In the genomic region with DNA sequence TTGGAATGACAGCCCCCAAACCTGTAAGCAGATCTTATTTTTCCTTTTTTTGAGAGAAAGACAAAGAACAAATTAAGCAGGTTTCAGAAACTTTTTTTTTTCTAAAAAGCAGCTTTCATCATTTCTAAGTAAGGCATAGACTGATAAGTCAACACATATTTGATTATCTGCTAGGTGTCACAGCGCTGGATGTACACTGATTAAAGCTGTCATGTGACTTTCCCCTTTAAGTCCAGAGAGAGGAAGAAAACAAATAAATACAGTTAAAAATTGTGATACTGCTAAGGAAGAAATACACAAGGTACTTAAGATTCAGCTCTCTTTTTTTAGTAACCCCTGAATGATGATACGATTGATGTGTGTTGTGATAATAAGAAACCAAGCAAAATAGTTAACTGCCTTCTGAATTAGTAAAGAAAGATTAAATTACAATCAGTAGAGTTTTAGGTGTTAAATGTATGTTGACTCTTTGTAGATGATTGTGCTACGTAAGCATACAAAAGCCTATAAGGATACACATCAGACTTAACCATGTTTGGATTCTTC, we compare ENCODE assay signal across 24 cellular contexts. TPM values are rescaled to one million over a fixed set of nuclear protein-coding genes. Genes with fewer than 3 reads are reported as not detected.
DNase-seq lines count a peak whose midpoint lies in the region; FAIRE-seq and TF ChIP-seq lines count a peak whose summit lies in the region.
"Had no signal": no experiment of that assay in that cellular context is flagged by ENCODE, and none has a peak within 500 bp of the region (broad histone marks: within the 10 kb centered on the region; RNA-seq: fewer than 3 reads in every experiment).

No MANE protein-coding gene starts in this region.

- H3K4me1 Mint-ChIP-seq in endodermal cell, result peaks cover 25% of the 10 kb centered on the region

- no TSS peak for BruUV-seq in A673 (replicated peaks; lab: Mats Ljungman, UMichigan)

- no peak overlapping the region for H3K4me3 Mint-ChIP-seq in endodermal cell

- no peak overlapping the region for H3K4me2 ChIP-seq in GM23248 (ENCODE audit: unreplicated experiment)

- 0 out of 2 replicates have a peak, but pooled peaks cover 5% of the 10 kb centered on the region for H3F3A ChIP-seq in GM23248 (ENCODE audit: insufficient read depth)

- H3K36me3 ChIP-seq in A673 (ENCODE audit: insufficient read depth, low read length, poor library complexity, severe bottlenecking) (no peaks in the 10 kb centered on the region), SK-N-MC (ENCODE audit: insufficient read depth, low read length) (no peaks in the 10 kb centered on the region), endodermal cell (ENCODE audit: control insufficient read depth, insufficient read depth, low read length) (no peaks in the 10 kb centered on the region), SJCRH30 (no peaks in the 10 kb centered on the region), vagina (no peaks in the 10 kb centered on the region), GM23248 (ENCODE audit: low read depth) (no peaks in the 10 kb centered on the region)
- H3K36me3 ChIP-seq: Peyer's patch had no signal

- H3K4me1 ChIP-seq in A673 (ENCODE audit: insufficient read depth, low read length, poor library complexity, severe bottlenecking) (peaks cover 49% of the 10 kb centered on the region), endodermal cell (ENCODE audit: control insufficient read depth, insufficient read depth, low read length) (no peaks in the 10 kb centered on the region), SJCRH30 (no peaks in the 10 kb centered on the region), vagina (peaks cover 10% of the 10 kb centered on the region), GM23248 (ENCODE audit: insufficient read depth) (no peaks in the 10 kb centered on the region)
- H3K4me1 ChIP-seq: Caco-2 had no signal

- TF ChIP-seq CTCF in A673 (conservative IDR thresholded peaks at IDR 0.05; ENCODE audit: low read depth, low read length) (no peak), D721Med (IDR thresholded peaks at IDR 0.05; ENCODE audit: insufficient read depth, missing control alignments) (no peak), endodermal cell (conservative IDR thresholded peaks at IDR 0.05) (no peak), vagina (IDR thresholded peaks at IDR 0.05) (no peak)

- H3K27ac ChIP-seq in A673 (ENCODE audit: low read depth, low read length, poor library complexity, severe bottlenecking) (peak overlapping the region; percentile 44), SK-N-MC (peak overlapping the region; percentile 69; the same call in 1 of the 2 replicates), endodermal cell (ENCODE audit: low read depth, low read length) (no peak overlapping the region), SJCRH30 (no peak overlapping the region), vagina (no peak overlapping the region), GM23248 (no peak overlapping the region)
- H3K27ac ChIP-seq: A549, Peyer's patch had no signal

- H3K9ac ChIP-seq in SK-N-MC (ENCODE audit: insufficient read length) (peak overlapping the region; percentile 17), endodermal cell (ENCODE audit: extremely low read depth, low read length, poor library complexity, severe bottlenecking) (no peak overlapping the region), GM23248 (no peak overlapping the region)

- H3K9me3 ChIP-seq in A673 (ENCODE audit: low read depth, low read length, poor library complexity, severe bottlenecking) (no peaks in the 10 kb centered on the region), SK-N-MC (ENCODE audit: low read depth, low read length) (no peaks in the 10 kb centered on the region), endodermal cell (ENCODE audit: control insufficient read depth, low read length) (no peaks in the 10 kb centered on the region), SJCRH30 (replicated peaks) (no peaks in the 10 kb centered on the region), vagina (no peaks in the 10 kb centered on the region), GM23248 (ENCODE audit: low read depth) (no peaks in the 10 kb centered on the region)
- H3K9me3 ChIP-seq: A549, Caco-2, Peyer's patch had no signal

- POLR2A ChIA-PET in A673 (lab: Charles Lee; ENCODE audit: low non-redundant PET), result no interaction called here

- peaks cover 9% of the 10 kb centered on the region for H3K27me3 Mint-ChIP-seq in endodermal cell (ENCODE audit: insufficient read depth)
- H3K27me3 Mint-ChIP-seq: CD4-positive, alpha-beta memory T cell had no signal

- no peaks in the 10 kb centered on the region for H3K9me2 ChIP-seq in GM23248 (ENCODE audit: insufficient read depth)

- intact Hi-C loops in A673 (cut with micrococcal nuclease; ENCODE audit: unreplicated experiment), result loop anchor here (5.0 to 10.0 kb wide), 3 partner anchors 81 to 229 kb away; no protein-coding TSS in a partner anchor
- intact Hi-C loops in vagina (cut with DNase I), result loop anchor here (5.0 kb wide), 1 partner anchor 81 kb away; no protein-coding TSS in a partner anchor

- no peak overlapping the region for H3K27ac Mint-ChIP-seq in endodermal cell
- H3K27ac Mint-ChIP-seq: CD4-positive, alpha-beta memory T cell; IgD-negative memory B cell had no signal

- peak; percentile 21 for FAIRE-seq in D721Med (lab: Jason Lieb, UNC)
- FAIRE-seq: A549, GM12892 had no signal

- DNase-seq in A673 (ENCODE audit: low spot score), result no peak
- no peak for DNase-seq in D721Med (ENCODE audit: insufficient read length, low spot score)
- no peak for DNase-seq in SK-N-MC (ENCODE audit: low read depth, low spot score)
- DNase-seq in endodermal cell, result no peak
- no peak for DNase-seq in SJCRH30
- DNase-seq in vagina (ENCODE audit: extremely low spot score in 2 of 2), result no peak
- no peak for DNase-seq in NCI-H2196 (lab: John Stamatoyannopoulos, UW; ENCODE audit: unreplicated experiment)
- DNase-seq in GM23248, result no peak
- DNase-seq: Caco-2; CD4-positive, alpha-beta memory T cell; DMS153; GOT3; HCEC 1CT; Kasumi-1; MM.1S; NCI-H1092; NCI-H1436; NCI-H187 treated with DMSO at 0.1 percent for 48 hours; NCI-H2107; NCI-H69; Peyer's patch had no signal

- no peak for TF ChIP-seq POLR2A in vagina (IDR thresholded peaks at IDR 0.05)

- WGBS in endodermal cell (ENCODE audit: insufficient coverage in 1 of 2, insufficient read length in 1 of 2), 2 experiments, result 77 to 83% methylated on average over 1 to 3 of the region's 3 CpGs
- WGBS in GM23248 (ENCODE audit: low coverage in 1 of 2, low lambda C conversion rate in 2 of 2, missing lambda C conversion rate in 2 of 2), 2 experiments, result 98 to 99% methylated on average over 3 of the region's 3 CpGs

- H3K27me3 ChIP-seq in A673 (replicated peaks; ENCODE audit: insufficient read depth, low read depth, low read length, poor library complexity) (no peaks in the 10 kb centered on the region), endodermal cell (ENCODE audit: control insufficient read depth, insufficient read depth, low read length, poor library complexity, severe bottlenecking) (no peaks in the 10 kb centered on the region), SJCRH30 (no peaks in the 10 kb centered on the region), vagina (no peaks in the 10 kb centered on the region), GM23248 (replicated peaks; ENCODE audit: insufficient read depth) (no peaks in the 10 kb centered on the region)
- H3K27me3 ChIP-seq: Peyer's patch had no signal

- H4K20me1 ChIP-seq in GM23248 (ENCODE audit: insufficient read depth), result no peaks in the 10 kb centered on the region

- H3K79me2 ChIP-seq in GM23248 (ENCODE audit: insufficient read depth), result peaks cover 52% of the 10 kb centered on the region

- H2AFZ ChIP-seq in GM23248, result no peak overlapping the region

- CTCF ChIA-PET in A673 (lab: Charles Lee), result no interaction called here

- H3K4me3 ChIP-seq in A673 (ENCODE audit: low read depth, low read length, poor library complexity, severe bottlenecking), result peak overlapping the region; percentile 96
- peak overlapping the region; percentile 15 for H3K4me3 ChIP-seq in SK-N-MC
- peak overlapping the region; percentile 1 for H3K4me3 ChIP-seq in endodermal cell (ENCODE audit: low read length)
- no peak overlapping the region for H3K4me3 ChIP-seq in SJCRH30
- no peak overlapping the region for H3K4me3 ChIP-seq in vagina
- no peak overlapping the region for H3K4me3 ChIP-seq in GM23248
- H3K4me3 ChIP-seq: A549, Peyer's patch had no signal

- H3K9me3 Mint-ChIP-seq in endodermal cell, result no peaks in the 10 kb centered on the region
- H3K9me3 Mint-ChIP-seq: IgD-negative memory B cell had no signal

- in situ Hi-C loops in GM23248 (cut with MboI), result no loop called here

- H3K36me3 Mint-ChIP-seq in endodermal cell (ENCODE audit: low read depth), result no peaks in the 10 kb centered on the region

RNA-seq across cellular contexts. Expression of a gene that starts 2.8 kb away (rescaled TPM):
- total RNA-seq in A673 (2021), result 41.9 and 44.6 TPM in 2 replicates
- 10 to 100 TPM; 16.3 to 17.2 TPM for total RNA-seq in endodermal cell
- 13.2 TPM for polyA plus RNA-seq in endodermal cell (2013, experiment 1 of 2)
- 13.6 TPM for polyA plus RNA-seq in endodermal cell (2013, experiment 2 of 2)
- 47.1 and 51.2 TPM in 2 replicates for total RNA-seq in SJCRH30 (2014; rRNA removed; shearing (Covaris generic))
- total RNA-seq in vagina, result 16.5 TPM
- 12.4 and 17.1 TPM in 2 replicates for total RNA-seq in GM23248 (2014; rRNA removed; shearing (Covaris generic))
- 9.3 and 9.7 TPM in 2 replicates for polyA plus RNA-seq in GM23248 (2016; fragmentation: Nextera tagmentation; extraction: Ambion mirVana)

Comparison
In these comparisons a context has a peak if more than half of its experiments do, and no peak if none do; other contexts are left out.
1. H3K27ac ChIP-seq: peak in A673 (single experiment) and SK-N-MC (single experiment); none in endodermal cell (single experiment), SJCRH30 (single experiment), vagina (single experiment) and GM23248 (single experiment).
2. H3K4me3 ChIP-seq: peak in A673 (single experiment), SK-N-MC (single experiment) and endodermal cell (single experiment); none in SJCRH30 (single experiment), vagina (0 of 2) and GM23248 (single experiment).